Comparison of ENCODE assay signal across 1 cellular context in genomic region chr11:33933607-33934006, GRCh38.
TF ChIP-seq lines count a peak whose summit lies in the region.

No MANE protein-coding gene starts in this region.

TF ChIP-seq in K562, 482 proteins besides CTCF, POLR2A, EP300 and RAD21 (continued from another document):
- TF ChIP-seq HCFC1 (IDR thresholded peaks at IDR 0.05; ENCODE audit: low read depth, low read length) (no peak), POLR2G (IDR thresholded peaks at IDR 0.05; ENCODE audit: low read depth, low read length) (no peak), NFATC3 (IDR thresholded peaks at IDR 0.05) (no peak), CREB5 (CRISPR knock-in tag; IDR thresholded peaks at IDR 0.05) (no peak), ZNF165 (CRISPR knock-in tag; IDR thresholded peaks at IDR 0.05; ENCODE audit: borderline replicate concordance) (no peak), FOS (IDR thresholded peaks at IDR 0.05; ENCODE audit: extremely low read depth, insufficient read length) (no peak), HLTF (IDR thresholded peaks at IDR 0.05) (no peak), TCF7L2 (IDR thresholded peaks at IDR 0.05; ENCODE audit: low read depth, low read length) (no peak)
- TF ChIP-seq, protein P1, sequence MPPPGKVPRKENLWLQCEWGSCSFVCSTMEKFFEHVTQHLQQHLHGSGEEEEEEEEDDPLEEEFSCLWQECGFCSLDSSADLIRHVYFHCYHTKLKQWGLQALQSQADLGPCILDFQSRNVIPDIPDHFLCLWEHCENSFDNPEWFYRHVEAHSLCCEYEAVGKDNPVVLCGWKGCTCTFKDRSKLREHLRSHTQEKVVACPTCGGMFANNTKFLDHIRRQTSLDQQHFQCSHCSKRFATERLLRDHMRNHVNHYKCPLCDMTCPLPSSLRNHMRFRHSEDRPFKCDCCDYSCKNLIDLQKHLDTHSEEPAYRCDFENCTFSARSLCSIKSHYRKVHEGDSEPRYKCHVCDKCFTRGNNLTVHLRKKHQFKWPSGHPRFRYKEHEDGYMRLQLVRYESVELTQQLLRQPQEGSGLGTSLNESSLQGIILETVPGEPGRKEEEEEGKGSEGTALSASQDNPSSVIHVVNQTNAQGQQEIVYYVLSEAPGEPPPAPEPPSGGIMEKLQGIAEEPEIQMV (tag; conservative IDR thresholded peaks at IDR 0.05; ENCODE audit: low read depth): no peak
TF ChIP-seq in K562: peak in this region for 0.
